ENCODE assay signal across 8 cellular contexts in the genomic region with DNA sequence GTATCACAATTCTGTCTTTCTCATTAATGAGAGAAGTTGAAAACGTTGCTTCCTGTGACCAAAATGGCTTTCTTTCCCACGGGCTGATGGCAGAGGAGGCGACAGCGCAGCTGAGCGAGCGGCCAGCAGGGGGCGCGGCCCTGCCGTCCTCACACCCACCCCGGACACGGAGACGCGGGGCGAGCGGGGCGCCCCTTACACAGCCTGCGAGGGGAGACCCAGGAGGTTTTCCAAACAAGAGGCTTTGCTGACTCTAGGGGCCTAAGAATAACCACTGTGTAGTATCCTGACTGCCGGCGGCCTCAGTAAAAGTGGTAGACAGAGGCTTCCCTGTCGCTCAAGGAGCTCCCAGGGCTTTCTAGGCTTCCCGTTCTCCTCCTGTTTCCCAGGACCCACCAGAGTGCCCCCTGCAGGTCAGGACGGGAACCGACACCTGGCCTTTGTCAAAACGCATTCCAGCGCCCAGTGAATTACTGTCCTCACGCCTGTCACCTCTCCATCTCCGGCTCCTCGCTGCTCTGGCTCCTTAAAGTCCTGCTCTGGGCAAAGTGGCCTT.
DNase-seq lines count a peak whose midpoint lies in the region; ATAC-seq and TF ChIP-seq lines count a peak whose summit lies in the region.

No MANE protein-coding gene starts in this region.

- H3K4me3 ChIP-seq in astrocyte of the cerebellum (ENCODE audit: low read depth, low read length), result peak overlapping the region; percentile 49

- ATAC-seq in HG02852 (IDR thresholded peaks at IDR 0.05; ENCODE audit: unreplicated experiment), result peak; percentile 98

- DNase-seq in GM13977 (ENCODE audit: low spot score) (peak; percentile 75), NCI-H1436 (lab: John Stamatoyannopoulos, UW) (peak; percentile 82), T-helper 22 cell (ENCODE audit: low read depth) (peak; percentile 52), astrocyte of the cerebellum (ENCODE audit: low read depth) (peak; percentile 62), hypothalamus (lab: John Stamatoyannopoulos, UW) (peak; percentile 46 to 99 (median 83)), retina (peak; percentile 99), COLO829 (ENCODE audit: low spot score) (no peak)

- peak; percentile 98 for TF ChIP-seq CTCF in GM13977 (IDR thresholded peaks at IDR 0.05; ENCODE audit: extremely low read depth, insufficient read depth, missing control alignments)
- peak; percentile 88 for TF ChIP-seq CTCF in astrocyte of the cerebellum (IDR thresholded peaks at IDR 0.05; ENCODE audit: low read depth, low read length, missing control alignments)

- in situ Hi-C loops in GM13977 (cut with MboI; ENCODE audit: low pct_unique_long_range_greater_than_20kb, low sequenced_read_pairs, unreplicated experiment) (no loop called here), astrocyte of the cerebellum (cut with HindIII; ENCODE audit: low sequenced_read_pairs) (no loop called here)
